In genomic region chr17:996554-997344, GRCh38 we compare ENCODE assay signal across 8 cellular contexts. TPM values are rescaled to one million over a fixed set of nuclear protein-coding genes. Genes with fewer than 3 reads are reported as not detected.
A peak's percentile ranks its signal among the peaks of the same experiment; 100 is the strongest.
DNase-seq lines count a peak whose midpoint lies in the region; ATAC-seq and TF ChIP-seq lines count a peak whose summit lies in the region.

TSS of gene TIMM22 (plus strand) at chr17:997129. CDS start at chr17:997143, 14 bp downstream.

- peak within 1 kb of the TSS; percentile 83 to 95 (median 93) for H3K27ac ChIP-seq in heart right ventricle

- ATAC-seq in HG02870 (IDR thresholded peaks at IDR 0.05; ENCODE audit: unreplicated experiment) (peak; percentile 88), heart right ventricle (peak; percentile 93 to 97 (median 96))

- no peaks in the 10 kb centered on the region for H3K27me3 ChIP-seq in heart right ventricle

- H3K4me3 ChIP-seq in heart right ventricle, result peak within 1 kb of the TSS; percentile 74 to 100 (median 92)

- peak; percentile 97 for DNase-seq in GM13976 (ENCODE audit: low spot score)
- peak; percentile 98 for DNase-seq in NCI-H146 (lab: John Stamatoyannopoulos, UW)
- DNase-seq in T-helper 1 cell, result peak; percentile 82 to 98 (median 88)
- DNase-seq in amniotic epithelial cell (ENCODE audit: low read depth), result peak; percentile 97
- peak; percentile 91 to 95 for DNase-seq in heart right ventricle
- DNase-seq in posterior vena cava (ENCODE audit: low spot score), result peak; percentile 98
- DNase-seq in ureter (ENCODE audit: low spot score), result peak; percentile 91

- intact Hi-C loops in heart right ventricle (cut with DNase I) (loop anchor here in 1 of 10 donors (2.0 to 5.0 kb wide), 3 partner anchors 48 to 584 kb away; a partner anchor contains a TSS), posterior vena cava (cut with DNase I) (no loop called here)

- in situ Hi-C loops in GM13976 (cut with MboI; ENCODE audit: low sequenced_read_pairs, unreplicated experiment), result no loop called here

- peaks cover 0 to 16% (median 0%) of the 10 kb centered on the region in 11 donors for H3K9me3 ChIP-seq in heart right ventricle

- 0% methylated on average over 71 of the region's 71 CpGs for WGBS in heart right ventricle, 2 donors

- TF ChIP-seq CTCF in GM13976 (IDR thresholded peaks at IDR 0.05; ENCODE audit: borderline replicate concordance, control extremely low read depth, extremely low read depth, insufficient read depth, missing control alignments) (peak; percentile 96), heart right ventricle (IDR thresholded peaks at IDR 0.05) (peak; percentile 85 to 98 (median 94))

- peaks cover 19 to 50% (median 43%) of the 10 kb centered on the region in 9 donors for H3K4me1 ChIP-seq in heart right ventricle

- peaks cover 0 to 35% (median 16%) of the 10 kb centered on the region in 9 donors for H3K36me3 ChIP-seq in heart right ventricle

RNA-seq across cellular contexts. Expression of gene TIMM22, which starts in this region (rescaled TPM):
- total RNA-seq in heart right ventricle (10 to 100 TPM; 15.0 to 19.8 (median 18.5) TPM), posterior vena cava (1 to 10 TPM; 8.0 to 8.4 TPM), ureter (10.3 TPM)
- polyA plus RNA-seq in heart right ventricle, result 10 to 100 TPM; 12.5 to 14.8 TPM

Comparison
In these comparisons a context has a peak if more than half of its experiments do, and no peak if none do; other contexts are left out.
1. Peak in every context shown above with its lines: DNase-seq, ATAC-seq, H3K4me3 ChIP-seq and H3K27ac ChIP-seq.